Comparison of ENCODE assay signal across 8 cellular contexts in genomic region chr15:39579487-39580116, GRCh38. TPM values are rescaled to one million over a fixed set of nuclear protein-coding genes. Genes with fewer than 3 reads are reported as not detected.
DNase-seq lines count a peak whose midpoint lies in the region; TF ChIP-seq lines count a peak whose summit lies in the region.

No MANE protein-coding gene starts in this region.

- H3K27ac ChIP-seq in urinary bladder (ENCODE audit: low read depth) = peak overlapping the region; percentile 56

- H3K9ac ChIP-seq in endocrine pancreas (ENCODE audit: control insufficient read depth, insufficient read depth, low read length) = no peak overlapping the region

- TF ChIP-seq CTCF in GM12865 (IDR thresholded peaks at IDR 0.05; ENCODE audit: insufficient read depth, low read depth, low read length, missing control alignments) = no peak

- DNase-seq in GM12865 (ENCODE audit: low read depth) (peak; percentile 80), NCI-H774 (lab: John Stamatoyannopoulos, UW) (peak; percentile 5), lung microvascular endothelial cell (ENCODE audit: low read depth in 2 of 2) (peak; percentile 94 to 97), NCI-H146 (lab: John Stamatoyannopoulos, UW) (no peak), NCI-H1930 (lab: John Stamatoyannopoulos, UW) (no peak)
- DNase-seq in stimulated activated CD8-positive, alpha-beta memory T cell treated with anti-CD3 and anti-CD28 coated beads, Interleukin-4, amount 100 ng/mL, for 48 hours = no peak

- 6% methylated on average over 18 of the region's 18 CpGs for WGBS in urinary bladder

- no peaks in the 10 kb centered on the region for H3K36me3 ChIP-seq in endocrine pancreas (ENCODE audit: control insufficient read depth, insufficient read depth, low read length)
- no peaks in the 10 kb centered on the region for H3K36me3 ChIP-seq in urinary bladder (ENCODE audit: insufficient read depth)

- H3K9me3 ChIP-seq in endocrine pancreas (ENCODE audit: control insufficient read depth, low read length) = no peaks in the 10 kb centered on the region

- H3K4me3 ChIP-seq in GM12865 (ENCODE audit: low read depth, low read length) (peak overlapping the region; percentile 21), endocrine pancreas (ENCODE audit: control insufficient read depth, insufficient read depth, low read length) (peak overlapping the region; percentile 68), urinary bladder (ENCODE audit: low read depth, low read length) (peak overlapping the region; percentile 26)

- H3K4me1 ChIP-seq in endocrine pancreas (ENCODE audit: control insufficient read depth, insufficient read depth, low read length) (no peaks in the 10 kb centered on the region), urinary bladder (ENCODE audit: insufficient read depth) (no peaks in the 10 kb centered on the region)

- peaks cover 4% of the 10 kb centered on the region for H3K27me3 ChIP-seq in endocrine pancreas (ENCODE audit: control insufficient read depth, insufficient read depth, low read length)

RNA-seq across cellular contexts. Expression of gene THBS1, which starts 1.3 kb away (rescaled TPM):
- 3,460 and 6,737 TPM in 2 replicates for total RNA-seq in lung microvascular endothelial cell
- total RNA-seq in urinary bladder = 462 TPM
- 244 TPM for polyA plus RNA-seq in urinary bladder

Comparison
In these comparisons a context has a peak if more than half of its experiments do, and no peak if none do; other contexts are left out.
1. DNase-seq: peak in GM12865 (single experiment), NCI-H774 (single experiment) and lung microvascular endothelial cell (2 of 2); none in NCI-H146 (single experiment), NCI-H1930 (0 of 2) and stimulated activated CD8-positive, alpha-beta memory T cell treated with anti-CD3 and anti-CD28 coated beads, Interleukin-4, amount 100 ng/mL, for 48 hours (single experiment).
2. Peak in every context shown above with its lines, with median percentiles within 50 percentile points of each other: H3K4me3 ChIP-seq.